In genomic region chr7:29977926-29978652, GRCh38 we compare ENCODE assay signal across 15 cellular contexts. TPM values are rescaled to one million over a fixed set of nuclear protein-coding genes. Genes with fewer than 3 reads are reported as not detected.
DNase-seq lines count a peak whose midpoint lies in the region; ATAC-seq and TF ChIP-seq lines count a peak whose summit lies in the region.
"Had no signal": no experiment of that assay in that cellular context is flagged by ENCODE, and none has a peak within 500 bp of the region (broad histone marks: within the 10 kb centered on the region; RNA-seq: fewer than 3 reads in every experiment).

No MANE protein-coding gene starts in this region.

- TF ChIP-seq CTCF in WTC11 (IDR thresholded peaks at IDR 0.05) (peak; percentile 40; the same call in 1 of the 2 replicates), colonic mucosa (IDR thresholded peaks at IDR 0.05) (no peak)

- peaks cover 10% of the 10 kb centered on the region; the same call in 1 of the 2 replicates for H3K4me1 Mint-ChIP-seq in WTC11
- H3K4me1 Mint-ChIP-seq: CD4-positive, alpha-beta memory T cell had no signal

- H3K36me3 ChIP-seq in HUES48 (ENCODE audit: control insufficient read depth, insufficient read depth, low read length) (0 out of 2 replicates have a peak, but pooled peaks cover 2% of the 10 kb centered on the region), colonic mucosa (no peaks in the 10 kb centered on the region)
- H3K36me3 ChIP-seq: heart right ventricle had no signal

- H3K4me3 Mint-ChIP-seq in WTC11, result no peak overlapping the region
- H3K4me3 Mint-ChIP-seq: activated T-cell treated with anti-CD3 and anti-CD28 coated beads, Interleukin-2, amount 50 U/mL, for 72 hours; CD4-positive, alpha-beta memory T cell had no signal

- ATAC-seq in WTC11, result peak; percentile 100
- ATAC-seq: heart right ventricle had no signal

- H3K27me3 Mint-ChIP-seq in WTC11 (ENCODE audit: low read depth), result no peaks in the 10 kb centered on the region

- DNase-seq in ELF-1 (ENCODE audit: low read depth, low spot score) (peak; percentile 74), WTC11 (ENCODE audit: low spot score) (peak; percentile 64), myocyte (ENCODE audit: low read depth) (peak; percentile 12), activated T-cell treated with anti-CD3 and anti-CD28 coated beads for 4 hours (no peak), colonic mucosa (no peak), NCI-H128 (lab: John Stamatoyannopoulos, UW; ENCODE audit: unreplicated experiment) (no peak), NCI-H187 (lab: John Stamatoyannopoulos, UW) (no peak)
- DNase-seq: activated CD4-positive, CD25-positive, alpha-beta regulatory T cell; activated T-cell treated with anti-CD3 and anti-CD28 coated beads, Interleukin-2, amount 50 U/mL, for 72 hours; CD4-positive, alpha-beta memory T cell; heart right ventricle; NCI-H510A treated with DMSO at 0.1 percent for 48 hours; stimulated activated CD4-positive, alpha-beta T cell treated with anti-CD3 and anti-CD28 coated beads, Interleukin-4, amount 100 ng/mL, for 24 hours had no signal

- H3K36me3 Mint-ChIP-seq in WTC11, result no peaks in the 10 kb centered on the region
- H3K36me3 Mint-ChIP-seq: CD4-positive, alpha-beta memory T cell had no signal

- no peak overlapping the region for H3K4me3 ChIP-seq in HUES48 (ENCODE audit: low read depth, low read length)
- no peak overlapping the region for H3K4me3 ChIP-seq in colonic mucosa
- H3K4me3 ChIP-seq: heart right ventricle, SJCRH30 had no signal

- H3K9ac ChIP-seq in HUES48 (ENCODE audit: low read depth, low read length) (no peak overlapping the region), colonic mucosa (ENCODE audit: low read depth in 2 of 2, low read length in 2 of 2) (no peak overlapping the region)

- H3K4me1 ChIP-seq in HUES48 (ENCODE audit: control insufficient read depth, insufficient read depth, low read length), result peaks cover 13% of the 10 kb centered on the region; the same call in 1 of the 2 replicates
- H3K4me1 ChIP-seq in colonic mucosa, result no peaks in the 10 kb centered on the region
- H3K4me1 ChIP-seq: SJCRH30 had no signal

- POLR2A ChIA-PET in WTC11 (lab: Charles Lee), result interaction anchor here (0.5 kb wide), 1 partner anchor 69 kb away, joined by 4 read pairs; no protein-coding TSS in a partner anchor

- intact Hi-C loops in colonic mucosa (cut with DNase I), result no loop called here

- CTCF ChIA-PET in WTC11 (lab: Charles Lee), result interaction anchor here (0.6 to 1.4 kb wide), 5 partner anchors 10 to 92 kb away, joined by 3 to 4 read pairs (median 3); no protein-coding TSS in a partner anchor

- H3K9me3 ChIP-seq in HUES48 (ENCODE audit: control insufficient read depth, insufficient read depth, low read length), result no peaks in the 10 kb centered on the region
- no peaks in the 10 kb centered on the region for H3K9me3 ChIP-seq in colonic mucosa
- H3K9me3 ChIP-seq: heart right ventricle, SJCRH30 had no signal

- H3K27me3 ChIP-seq in HUES48 (ENCODE audit: control insufficient read depth, insufficient read depth, low read length) (no peaks in the 10 kb centered on the region), colonic mucosa (no peaks in the 10 kb centered on the region)
- H3K27me3 ChIP-seq: heart right ventricle, SJCRH30 had no signal

- no peaks in the 10 kb centered on the region for H3K9me3 Mint-ChIP-seq in WTC11
- H3K9me3 Mint-ChIP-seq: activated T-cell treated with anti-CD3 and anti-CD28 coated beads, Interleukin-2, amount 50 U/mL, for 72 hours; CD4-positive, alpha-beta memory T cell had no signal

- H3K27ac Mint-ChIP-seq in WTC11, result no peak overlapping the region
- H3K27ac Mint-ChIP-seq: activated T-cell treated with anti-CD3 and anti-CD28 coated beads, Interleukin-2, amount 50 U/mL, for 72 hours; CD4-positive, alpha-beta memory T cell had no signal

- H3K27ac ChIP-seq in HUES48 (ENCODE audit: low read depth, low read length), result peak overlapping the region; percentile 2
- H3K27ac ChIP-seq in colonic mucosa, result no peak overlapping the region
- H3K27ac ChIP-seq: heart right ventricle, SJCRH30 had no signal

TF ChIP-seq in WTC11, 78 proteins besides CTCF, POLR2A, EP300 and RAD21:
- no peak for TF ChIP-seq ZNF219 (CRISPR knock-in tag; IDR thresholded peaks at IDR 0.05; ENCODE audit: borderline replicate concordance)
- no peak for TF ChIP-seq ZNF281 (CRISPR knock-in tag; IDR thresholded peaks at IDR 0.05)
- TF ChIP-seq NFATC4 (CRISPR knock-in tag; IDR thresholded peaks at IDR 0.05), result no peak
- TF ChIP-seq ZNF121 (CRISPR knock-in tag; IDR thresholded peaks at IDR 0.05), result peak; percentile 98
- TF ChIP-seq SMAD3 (CRISPR knock-in tag; IDR thresholded peaks at IDR 0.05; ENCODE audit: borderline replicate concordance), result no peak
- no peak for TF ChIP-seq CREM (CRISPR knock-in tag; IDR thresholded peaks at IDR 0.05)
- TF ChIP-seq ERG (CRISPR knock-in tag; IDR thresholded peaks at IDR 0.05), result no peak
- 0 out of 2 replicates have a peak, but pooled peaks have one; percentile 23 for TF ChIP-seq ETV6 (CRISPR knock-in tag; IDR thresholded peaks at IDR 0.05)
- TF ChIP-seq HMGA2 (CRISPR knock-in tag; IDR thresholded peaks at IDR 0.05), result no peak
- TF ChIP-seq ZNF671 (CRISPR knock-in tag; IDR thresholded peaks at IDR 0.05), result no peak
- TF ChIP-seq ZNF416 (CRISPR knock-in tag; IDR thresholded peaks at IDR 0.05), result no peak
- TF ChIP-seq RELA (CRISPR knock-in tag; IDR thresholded peaks at IDR 0.05; ENCODE audit: borderline replicate concordance), result no peak
- TF ChIP-seq FOXK1 (CRISPR knock-in tag; IDR thresholded peaks at IDR 0.05), result no peak
- no peak for TF ChIP-seq USF2 (CRISPR knock-in tag; IDR thresholded peaks at IDR 0.05)

RNA-seq across cellular contexts. Expression of gene SCRN1, which starts 11.5 kb away (rescaled TPM):
- total RNA-seq in WTC11 (2021), result 96.2 to 105 TPM (median 101 TPM) in 3 replicates
- total RNA-seq in myocyte, result 86.0 and 94.5 TPM in 2 replicates
- 94.4 TPM for polyA plus RNA-seq in myocyte (2012)
- 10 to 100 TPM; 13.2 to 17.1 TPM for total RNA-seq in colonic mucosa

RNA-seq across cellular contexts. Expression of gene FKBP14, which starts 48.4 kb away (rescaled TPM):
- total RNA-seq in WTC11 (2021) (18.1 to 23.0 TPM (median 19.2 TPM) in 3 replicates), myocyte (26.8 and 37.1 TPM in 2 replicates), colonic mucosa (1 to 10 TPM; 7.6 to 9.8 TPM)
- 22.9 TPM for polyA plus RNA-seq in myocyte (2012)

RNA-seq across cellular contexts. Expression of gene PLEKHA8, which starts 50.1 kb away (rescaled TPM):
- total RNA-seq in WTC11 (2021) (38.1 to 40.1 TPM (median 38.6 TPM) in 3 replicates), myocyte (11.9 and 15.3 TPM in 2 replicates), colonic mucosa (10 to 100 TPM; 11.7 to 14.9 TPM)
- polyA plus RNA-seq in myocyte (2012), result 6.9 TPM

Comparison
In these comparisons a context has a peak if more than half of its experiments do, and no peak if none do; other contexts are left out.
1. DNase-seq: peak in ELF-1 (single experiment), WTC11 (single experiment) and myocyte (single experiment); none in activated T-cell treated with anti-CD3 and anti-CD28 coated beads for 4 hours (single experiment), colonic mucosa (single experiment), NCI-H128 (single experiment) and NCI-H187 (0 of 2).